In the genomic region with DNA sequence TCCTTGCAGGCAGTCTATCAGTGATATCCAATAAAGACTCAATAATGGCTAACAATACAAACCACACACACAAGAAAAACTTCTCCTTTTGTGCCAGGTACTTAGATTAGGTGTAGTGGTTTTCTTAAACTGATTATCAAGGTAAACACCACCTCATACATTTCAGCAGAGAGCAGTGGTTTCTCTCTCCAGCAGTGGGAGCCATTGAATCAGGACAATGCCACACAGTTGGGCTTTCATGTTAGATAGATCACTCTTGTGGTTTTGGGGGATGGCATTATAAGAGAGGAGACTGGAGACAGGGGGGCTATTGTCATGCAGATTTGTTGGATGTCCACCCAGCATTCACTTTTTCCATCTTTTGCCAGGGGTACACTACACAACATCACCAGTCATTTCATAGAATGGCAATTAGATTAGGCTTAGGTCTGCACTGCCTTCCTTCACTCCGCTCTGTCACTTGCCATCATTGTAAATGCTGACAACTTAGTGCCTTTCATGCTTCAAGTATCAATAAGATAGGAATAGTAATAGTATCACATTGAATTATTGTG, we compare ENCODE assay signal across 12 cellular contexts. TPM values are rescaled to one million over a fixed set of nuclear protein-coding genes. Genes with fewer than 3 reads are reported as not detected.
A peak's percentile ranks its signal among the peaks of the same experiment; 100 is the strongest.
DNase-seq lines count a peak whose midpoint lies in the region; ATAC-seq, FAIRE-seq and TF ChIP-seq lines count a peak whose summit lies in the region.
"Had no signal": no experiment of that assay in that cellular context is flagged by ENCODE, and none has a peak within 500 bp of the region (broad histone marks: within the 10 kb centered on the region; RNA-seq: fewer than 3 reads in every experiment).

No MANE protein-coding gene starts in this region.

- H3K27ac ChIP-seq in breast epithelium (no peak overlapping the region), kidney (ENCODE audit: low read depth in 2 of 2, low read length in 2 of 2) (no peak overlapping the region)
- H3K27ac ChIP-seq: stomach had no signal

- H3K9me3 ChIP-seq in breast epithelium, result no peaks in the 10 kb centered on the region
- H3K9me3 ChIP-seq in kidney (ENCODE audit: control insufficient read depth in 1 of 2, low read length in 2 of 2), result no peaks in the 10 kb centered on the region
- H3K9me3 ChIP-seq: stomach had no signal

- POLR2A ChIA-PET in MCF 10A (lab: Yijun Ruan, JAX), result no interaction called here

- no peak for FAIRE-seq in kidney (lab: Jason Lieb, UNC)

- H3K36me3 Mint-ChIP-seq in MCF 10A (ENCODE audit: insufficient read depth, unreplicated experiment) (no peaks in the 10 kb centered on the region), chondrocyte (ENCODE audit: low read depth) (no peaks in the 10 kb centered on the region)

- TF ChIP-seq CTCF in MCF 10A (IDR thresholded peaks at IDR 0.05; ENCODE audit: unreplicated experiment) (peak; percentile 32), breast epithelium (IDR thresholded peaks at IDR 0.05) (no peak), chondrocyte (IDR thresholded peaks at IDR 0.05) (peak; percentile 78), kidney (IDR thresholded peaks at IDR 0.05; ENCODE audit: borderline replicate concordance, extremely low read depth, insufficient read depth) (no peak)

- H3K4me3 ChIP-seq in breast epithelium, result no peak overlapping the region
- no peak overlapping the region for H3K4me3 ChIP-seq in kidney (ENCODE audit: low read length in 2 of 2)
- H3K4me3 ChIP-seq: stomach had no signal

- H3K27me3 ChIP-seq in breast epithelium, result no peaks in the 10 kb centered on the region
- H3K27me3 ChIP-seq: stomach had no signal

- H3K9me3 Mint-ChIP-seq in MCF 10A (ENCODE audit: unreplicated experiment) (no peaks in the 10 kb centered on the region), chondrocyte (ENCODE audit: low read depth) (no peaks in the 10 kb centered on the region)
- H3K9me3 Mint-ChIP-seq: activated T-helper 17 cell treated with anti-CD3 and anti-CD28 coated beads, Interleukin-2, amount 50 U/mL, for 72 hours had no signal

- CTCF ChIA-PET in MCF 10A (lab: Yijun Ruan, JAX), result interaction anchor here (0.7 to 1.3 kb wide), 2 partner anchors 8 to 924 kb away, joined by 3 read pairs; no protein-coding TSS in a partner anchor

- H3K27ac Mint-ChIP-seq in MCF 10A (ENCODE audit: low read depth, unreplicated experiment), result no peak overlapping the region
- no peak overlapping the region for H3K27ac Mint-ChIP-seq in chondrocyte (ENCODE audit: unreplicated experiment)
- H3K27ac Mint-ChIP-seq: activated T-helper 17 cell treated with anti-CD3 and anti-CD28 coated beads, Interleukin-2, amount 50 U/mL, for 72 hours had no signal

- no peak overlapping the region for H3K4me3 Mint-ChIP-seq in MCF 10A (ENCODE audit: unreplicated experiment)
- H3K4me3 Mint-ChIP-seq in chondrocyte (ENCODE audit: unreplicated experiment), result no peak overlapping the region
- H3K4me3 Mint-ChIP-seq: activated T-helper 17 cell treated with anti-CD3 and anti-CD28 coated beads, Interleukin-2, amount 50 U/mL, for 72 hours had no signal

- no TSS peak for BruUV-seq in MCF 10A (replicated peaks; lab: Mats Ljungman, UMichigan)

- no peak for TF ChIP-seq POLR2A in breast epithelium (IDR thresholded peaks at IDR 0.05)

- no peak for ATAC-seq in HG02840 (IDR thresholded peaks at IDR 0.05; ENCODE audit: low FRiP score, unreplicated experiment)
- no peak for ATAC-seq in HG03378 (IDR thresholded peaks at IDR 0.05; ENCODE audit: unreplicated experiment)
- ATAC-seq: activated T-helper 17 cell treated with anti-CD3 and anti-CD28 coated beads, Interleukin-2, amount 50 U/mL, for 72 hours had no signal

- DNase-seq in MCF 10A (ENCODE audit: unreplicated experiment) (no peak), breast epithelium (ENCODE audit: low spot score in 2 of 2) (no peak), HT-29 (ENCODE audit: low spot score) (peak; percentile 34), chondrocyte (ENCODE audit: low spot score) (no peak), superior temporal gyrus (ENCODE audit: extremely low spot score) (peak; percentile 70), kidney (no peak)
- DNase-seq: glutamatergic neuron, SIG-M5, stomach had no signal

- no peaks in the 10 kb centered on the region for H3K4me1 Mint-ChIP-seq in MCF 10A (ENCODE audit: insufficient read depth, unreplicated experiment)
- no peaks in the 10 kb centered on the region for H3K4me1 Mint-ChIP-seq in chondrocyte (ENCODE audit: low read depth)
- H3K4me1 Mint-ChIP-seq: activated T-helper 17 cell treated with anti-CD3 and anti-CD28 coated beads, Interleukin-2, amount 50 U/mL, for 72 hours had no signal

- H3K27me3 Mint-ChIP-seq in MCF 10A (ENCODE audit: insufficient read depth, unreplicated experiment), result peaks cover 27% of the 10 kb centered on the region
- peaks cover 14% of the 10 kb centered on the region for H3K27me3 Mint-ChIP-seq in chondrocyte (ENCODE audit: low read depth)

- no peak overlapping the region for H3K9ac ChIP-seq in kidney (ENCODE audit: low read length in 2 of 2)

- no peaks in the 10 kb centered on the region for H3K36me3 ChIP-seq in breast epithelium
- H3K36me3 ChIP-seq in kidney (ENCODE audit: control insufficient read depth in 1 of 2, insufficient read depth in 2 of 2, low read length in 2 of 2), result no peaks in the 10 kb centered on the region
- H3K36me3 ChIP-seq: stomach had no signal

- intact Hi-C loops in MCF 10A (cut with micrococcal nuclease) (loop anchor here (1.0 kb wide), 2 partner anchors 172 to 294 kb away; no protein-coding TSS in a partner anchor), breast epithelium (cut with DNase I; ENCODE audit: low total_unique reads) (no loop called here), kidney (cut with DNase I) (loop anchor here (10.0 kb wide), 1 partner anchor 1138 kb away; no protein-coding TSS in a partner anchor)

- no peaks in the 10 kb centered on the region for H3K4me1 ChIP-seq in breast epithelium
- no peaks in the 10 kb centered on the region for H3K4me1 ChIP-seq in kidney (ENCODE audit: control insufficient read depth in 1 of 2, insufficient read depth in 1 of 2, low read depth in 1 of 2, low read length in 2 of 2)
- H3K4me1 ChIP-seq: stomach had no signal

RNA-seq across cellular contexts. Expression of gene IRS1, which starts 13.6 kb away (rescaled TPM):
- total RNA-seq in MCF 10A (2022), result 6.1 and 10.5 TPM in 2 replicates
- total RNA-seq in breast epithelium, result 10 to 100 TPM; 18.4 to 48.3 (median 22.3) TPM
- 44.5 and 54.0 TPM in 2 replicates for total RNA-seq in HT-29 (2014; rRNA removed; shearing (Covaris generic))
- total RNA-seq in chondrocyte, result 5.8 to 12.4 TPM (median 12.0 TPM) in 3 replicates
- total RNA-seq in kidney, result 13.4 TPM
- 4.5 TPM for polyA plus RNA-seq in kidney (ENCODE audit: insufficient read depth, low read depth, low replicate concordance)

RNA-seq across cellular contexts. Expression of gene RHBDD1, which starts 22.6 kb away (rescaled TPM):
- total RNA-seq in MCF 10A (2022) (75.2 and 76.0 TPM in 2 replicates), breast epithelium (10 to 100 TPM; 17.9 to 46.2 (median 20.0) TPM), chondrocyte (28.8 to 33.6 TPM (median 30.0 TPM) in 3 replicates), kidney (49.9 TPM)
- 1.7 and 8.7 TPM in 2 replicates for total RNA-seq in HT-29 (2014; rRNA removed; shearing (Covaris generic))
- polyA plus RNA-seq in kidney (ENCODE audit: insufficient read depth, low read depth, low replicate concordance), result 8.3 TPM

Comparison
In these comparisons a context has a peak if more than half of its experiments do, and no peak if none do; other contexts are left out.
1. CTCF ChIP-seq: peak in MCF 10A (single experiment) and chondrocyte (single experiment); none in breast epithelium (0 of 3) and kidney (single experiment).
2. DNase-seq: peak in HT-29 (single experiment) and superior temporal gyrus (single experiment); none in MCF 10A (single experiment), breast epithelium (0 of 2), chondrocyte (single experiment) and kidney (single experiment).